Comparison of ENCODE assay signal across 24 cellular contexts in the genomic region with DNA sequence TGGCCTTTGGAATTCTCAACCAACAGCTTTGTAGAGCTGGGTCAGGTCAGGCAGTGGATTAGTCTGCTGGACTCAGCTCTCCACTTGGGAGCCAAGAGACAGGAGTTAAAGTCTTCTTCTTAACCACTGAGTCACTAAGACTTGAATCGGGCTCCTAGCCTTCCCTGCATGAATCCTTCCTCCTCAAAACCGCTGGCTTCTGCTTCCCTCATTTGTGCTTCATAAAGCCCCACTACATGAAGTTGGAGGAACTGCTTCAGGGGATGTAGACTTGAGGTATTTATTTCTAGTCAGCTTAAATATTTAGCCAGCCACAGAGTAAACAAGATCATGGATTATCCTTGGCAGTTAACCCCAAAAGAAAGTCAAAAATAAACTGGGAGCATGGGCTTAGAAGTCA.
DNase-seq lines count a peak whose midpoint lies in the region; ATAC-seq, FAIRE-seq and TF ChIP-seq lines count a peak whose summit lies in the region.
"Had no signal": no experiment of that assay in that cellular context is flagged by ENCODE, and none has a peak within 500 bp of the region (broad histone marks: within the 10 kb centered on the region; RNA-seq: fewer than 3 reads in every experiment).

No MANE protein-coding gene starts in this region.

- H3K4me1 ChIP-seq in A549 (peaks cover 38% of the 10 kb centered on the region), adipocyte (ENCODE audit: control insufficient read depth, insufficient read depth, low read length) (peaks cover 31% of the 10 kb centered on the region)
- H3K4me1 ChIP-seq: lower lobe of right lung had no signal

- TF ChIP-seq EP300 in A549 (IDR thresholded peaks at IDR 0.05): no peak

- no peak for TF ChIP-seq POLR2A in A549 (IDR thresholded peaks at IDR 0.05; ENCODE audit: low read length)

- no peak for FAIRE-seq in A549 (lab: Jason Lieb, UNC)

- DNase-seq in A549 (ENCODE audit: low read depth in 1 of 2, low spot score in 1 of 2): peak in 1 of 2 experiments; percentile 14
- peak; percentile 78 for DNase-seq in H4 (ENCODE audit: low spot score)
- DNase-seq in adipocyte (ENCODE audit: low read depth): peak; percentile 19
- peak; percentile 41 for DNase-seq in myocyte (ENCODE audit: low read depth)
- no peak for DNase-seq in SW 1271 (lab: John Stamatoyannopoulos, UW)
- DNase-seq in amygdala (lab: John Stamatoyannopoulos, UW): no peak
- DNase-seq: activated CD4-positive, alpha-beta memory T cell treated with anti-CD3 and anti-CD28 coated beads, Interleukin-2, amount 10 ng/mL, durations not matched to agents 7 days and 5 days; activated CD4-positive, CD25-positive, alpha-beta regulatory T cell; activated naive CD4-positive, alpha-beta T cell treated with Interleukin-2 at 50 U/mL for 16 hours; activated T-cell treated with anti-CD3 and anti-CD28 coated beads, Interleukin-2, amount 50 U/mL, for 24 hours; aorta; CD8-positive, alpha-beta memory T cell; effector CD8-positive, alpha-beta T cell; KBM-7; lower lobe of right lung; naive B cell; NCI-H2029; NCI-H510A treated with DMSO at 0.1 percent for 48 hours; SHP77; stimulated activated CD4-positive, alpha-beta T cell treated with anti-CD3 and anti-CD28 coated beads, Interleukin-4, amount 100 ng/mL, for 4 hours; substantia nigra had no signal

- peak overlapping the region in 1 of 2 experiments; percentile 56; a peak in 3 of 6 replicates for H3K27ac ChIP-seq in A549
- H3K27ac ChIP-seq: lower lobe of right lung had no signal

- CTCF ChIA-PET in A549 (lab: Yijun Ruan, JAX): no interaction called here

- H3K27me3 ChIP-seq in adipocyte (replicated peaks; ENCODE audit: control insufficient read depth, insufficient read depth, low read length): no peaks in the 10 kb centered on the region

- peak overlapping the region; percentile 50 for H3K4me2 ChIP-seq in A549

- H3K9ac ChIP-seq in adipocyte (ENCODE audit: low read length): no peak overlapping the region

- H3K36me3 ChIP-seq in adipocyte (ENCODE audit: control insufficient read depth, insufficient read depth, low read length, severe bottlenecking): no peaks in the 10 kb centered on the region
- H3K36me3 ChIP-seq: lower lobe of right lung had no signal

- H3K4me3 ChIP-seq in A549 (no peak overlapping the region), adipocyte (ENCODE audit: low read length) (no peak overlapping the region)
- H3K4me3 ChIP-seq: lower lobe of right lung, skin epidermis had no signal

- TF ChIP-seq RAD21 in A549 (conservative IDR thresholded peaks at IDR 0.05 in 1 of 2, IDR thresholded peaks at IDR 0.05 in 1 of 2): no peak

- TF ChIP-seq CTCF in A549 (IDR thresholded peaks at IDR 0.05): no peak

- 10% methylated on average over 2 of the region's 2 CpGs for WGBS in A549 (ENCODE audit: missing lambda C conversion rate)

- H3K9me3 ChIP-seq in A549: peaks cover under 1% of the 10 kb centered on the region; the same call in 1 of the 3 replicates
- H3K9me3 ChIP-seq in adipocyte (ENCODE audit: control insufficient read depth, low read length): peaks cover under 1% of the 10 kb centered on the region
- H3K9me3 ChIP-seq: lower lobe of right lung had no signal

- POLR2A ChIA-PET in A549 (lab: Yijun Ruan, JAX): no interaction called here

- ATAC-seq in A549 (peak in 1 of 2 experiments; percentile 63; a peak in 3 of 6 replicates), GM18861 (IDR thresholded peaks at IDR 0.05; ENCODE audit: unreplicated experiment) (no peak), GM18867 (IDR thresholded peaks at IDR 0.05; ENCODE audit: unreplicated experiment) (no peak)
- ATAC-seq: lower lobe of right lung had no signal

TF ChIP-seq in A549, 52 proteins besides CTCF, POLR2A, EP300 and RAD21:
- TF ChIP-seq, protein P1, sequence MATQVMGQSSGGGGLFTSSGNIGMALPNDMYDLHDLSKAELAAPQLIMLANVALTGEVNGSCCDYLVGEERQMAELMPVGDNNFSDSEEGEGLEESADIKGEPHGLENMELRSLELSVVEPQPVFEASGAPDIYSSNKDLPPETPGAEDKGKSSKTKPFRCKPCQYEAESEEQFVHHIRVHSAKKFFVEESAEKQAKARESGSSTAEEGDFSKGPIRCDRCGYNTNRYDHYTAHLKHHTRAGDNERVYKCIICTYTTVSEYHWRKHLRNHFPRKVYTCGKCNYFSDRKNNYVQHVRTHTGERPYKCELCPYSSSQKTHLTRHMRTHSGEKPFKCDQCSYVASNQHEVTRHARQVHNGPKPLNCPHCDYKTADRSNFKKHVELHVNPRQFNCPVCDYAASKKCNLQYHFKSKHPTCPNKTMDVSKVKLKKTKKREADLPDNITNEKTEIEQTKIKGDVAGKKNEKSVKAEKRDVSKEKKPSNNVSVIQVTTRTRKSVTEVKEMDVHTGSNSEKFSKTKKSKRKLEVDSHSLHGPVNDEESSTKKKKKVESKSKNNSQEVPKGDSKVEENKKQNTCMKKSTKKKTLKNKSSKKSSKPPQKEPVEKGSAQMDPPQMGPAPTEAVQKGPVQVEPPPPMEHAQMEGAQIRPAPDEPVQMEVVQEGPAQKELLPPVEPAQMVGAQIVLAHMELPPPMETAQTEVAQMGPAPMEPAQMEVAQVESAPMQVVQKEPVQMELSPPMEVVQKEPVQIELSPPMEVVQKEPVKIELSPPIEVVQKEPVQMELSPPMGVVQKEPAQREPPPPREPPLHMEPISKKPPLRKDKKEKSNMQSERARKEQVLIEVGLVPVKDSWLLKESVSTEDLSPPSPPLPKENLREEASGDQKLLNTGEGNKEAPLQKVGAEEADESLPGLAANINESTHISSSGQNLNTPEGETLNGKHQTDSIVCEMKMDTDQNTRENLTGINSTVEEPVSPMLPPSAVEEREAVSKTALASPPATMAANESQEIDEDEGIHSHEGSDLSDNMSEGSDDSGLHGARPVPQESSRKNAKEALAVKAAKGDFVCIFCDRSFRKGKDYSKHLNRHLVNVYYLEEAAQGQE (IDR thresholded peaks at IDR 0.05): no peak
- TF ChIP-seq, protein P2, sequence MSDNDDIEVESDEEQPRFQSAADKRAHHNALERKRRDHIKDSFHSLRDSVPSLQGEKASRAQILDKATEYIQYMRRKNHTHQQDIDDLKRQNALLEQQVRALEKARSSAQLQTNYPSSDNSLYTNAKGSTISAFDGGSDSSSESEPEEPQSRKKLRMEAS (IDR thresholded peaks at IDR 0.05): no peak
- TF ChIP-seq GATA3 (IDR thresholded peaks at IDR 0.05; ENCODE audit: borderline replicate concordance): 0 out of 2 replicates have a peak, but pooled peaks have one; percentile 22

Comparison
In these comparisons a context has a peak if more than half of its experiments do, and no peak if none do; other contexts are left out.
1. DNase-seq: peak in H4 (single experiment), adipocyte (single experiment) and myocyte (single experiment); none in SW 1271 (0 of 2) and amygdala (0 of 56).